Comparison of ENCODE assay signal across 8 cellular contexts in the genomic region with DNA sequence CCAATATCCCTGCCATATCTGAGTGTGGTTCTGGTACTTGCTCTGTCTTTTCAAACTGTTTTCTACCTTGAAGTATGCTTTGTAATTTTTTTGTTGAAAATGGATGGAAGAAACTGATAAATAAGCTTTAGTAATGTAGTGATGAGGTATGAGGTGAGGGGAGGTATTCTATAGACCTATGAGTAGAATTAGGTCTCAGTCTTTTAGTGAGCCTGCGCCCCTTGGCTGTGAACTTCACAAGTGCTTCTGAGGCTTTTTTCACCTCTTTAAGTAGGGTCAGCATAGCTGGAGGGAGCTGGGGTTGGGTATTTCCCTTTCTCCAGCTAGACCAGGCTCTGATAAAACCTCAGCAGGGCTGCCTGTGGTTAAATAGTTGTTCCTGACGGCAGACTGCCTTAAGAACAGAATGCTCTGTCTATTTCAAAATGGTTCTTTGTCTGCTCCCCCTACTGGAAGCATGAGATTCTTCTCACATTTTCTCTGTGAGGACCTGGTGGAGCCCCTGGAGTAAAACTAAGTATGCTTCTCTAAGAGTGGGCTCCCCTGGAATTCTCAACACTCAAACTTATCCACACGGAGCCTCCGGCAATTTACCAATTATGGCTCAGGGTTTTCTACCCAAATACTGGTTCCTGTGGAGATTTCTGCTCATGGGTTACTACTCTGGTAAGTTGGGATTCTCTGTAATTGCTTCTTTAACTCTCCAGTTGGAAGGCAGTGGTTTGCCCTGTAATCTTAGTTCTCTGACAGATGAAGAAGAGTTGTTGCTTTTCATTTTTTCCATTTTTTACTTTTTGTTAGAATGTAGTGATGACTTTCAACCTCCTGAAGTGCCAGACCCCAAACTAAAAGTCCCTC. TPM values are rescaled to one million over a fixed set of nuclear protein-coding genes. Genes with fewer than 3 reads are reported as not detected.
A peak's percentile ranks its signal among the peaks of the same experiment; 100 is the strongest.
DNase-seq lines count a peak whose midpoint lies in the region; ATAC-seq and TF ChIP-seq lines count a peak whose summit lies in the region.

No MANE protein-coding gene starts in this region.

- POLR2A ChIA-PET in HCT116 (lab: Charles Lee) = interaction anchor here (1.0 kb wide), 2 partner anchors 10 to 359 kb away, joined by 3 to 4 read pairs; no protein-coding TSS in a partner anchor

- no peak overlapping the region for H3K4me3 ChIP-seq in BE2C (ENCODE audit: low read depth, low read length)
- no peak overlapping the region for H3K4me3 ChIP-seq in HCT116 (replicated peaks in 1 of 2; ENCODE audit: low read depth in 1 of 2, low read length in 2 of 2)
- H3K4me3 ChIP-seq in RWPE2 (ENCODE audit: severe bottlenecking) = no peak overlapping the region
- H3K4me3 ChIP-seq in fibroblast of mammary gland (ENCODE audit: control insufficient read depth, low read depth, low read length) = no peak overlapping the region
- no peak overlapping the region for H3K4me3 ChIP-seq in osteoblast (ENCODE audit: insufficient read depth, low read length)

- H3K4me2 ChIP-seq in HCT116 (ENCODE audit: low read length) (peak overlapping the region; percentile 8; the same call in 1 of the 2 replicates), osteoblast (ENCODE audit: insufficient read depth, low read length) (no peak overlapping the region)

- H3K9me2 ChIP-seq in HCT116 (ENCODE audit: insufficient read depth) = no peaks in the 10 kb centered on the region

- H3K27me3 ChIP-seq in BE2C (peaks cover 4% of the 10 kb centered on the region), HCT116 (ENCODE audit: insufficient read depth, low read length) (no peaks in the 10 kb centered on the region), RWPE2 (ENCODE audit: insufficient read depth, poor library complexity, severe bottlenecking) (no peaks in the 10 kb centered on the region), osteoblast (ENCODE audit: insufficient read depth, low read length) (peaks cover 14% of the 10 kb centered on the region)

- ATAC-seq in HCT116 (peak; percentile 95), RWPE2 (ENCODE audit: low read depth) (peak; percentile 64; the same call in 2 of the 3 replicates), GM19467 (IDR thresholded peaks at IDR 0.05; ENCODE audit: unreplicated experiment) (no peak), GM18498 (IDR thresholded peaks at IDR 0.05; ENCODE audit: unreplicated experiment) (no peak)
- ATAC-seq in activated naive CD4-positive, alpha-beta T cell treated with anti-CD3 and anti-CD28 coated beads, Interleukin-2, amount 50 U/mL, for 72 hours = no peak

- H3K36me3 Mint-ChIP-seq in activated naive CD4-positive, alpha-beta T cell treated with anti-CD3 and anti-CD28 coated beads, Interleukin-2, amount 50 U/mL, for 72 hours = peaks cover 0 to 6% of the 10 kb centered on the region in 2 donors

- no peak overlapping the region for H3K27ac Mint-ChIP-seq in activated naive CD4-positive, alpha-beta T cell treated with anti-CD3 and anti-CD28 coated beads, Interleukin-2, amount 50 U/mL, for 72 hours

- H3K9ac ChIP-seq in HCT116 (ENCODE audit: low read length) = no peak overlapping the region

- H2AFZ ChIP-seq in HCT116 (ENCODE audit: low read depth, low read length, poor library complexity, severe bottlenecking) (peak overlapping the region; percentile 88), osteoblast (ENCODE audit: low read length) (no peak overlapping the region)

- H4K20me1 ChIP-seq in HCT116 (ENCODE audit: insufficient read depth) (no peaks in the 10 kb centered on the region), osteoblast (ENCODE audit: insufficient read depth, low read length) (no peaks in the 10 kb centered on the region)

- TF ChIP-seq POLR2A in HCT116 (IDR thresholded peaks at IDR 0.05; ENCODE audit: borderline replicate concordance, extremely low read depth, insufficient read depth, insufficient read length) = no peak

- BruUV-seq in HCT116 (replicated peaks; lab: Mats Ljungman, UMichigan) = no TSS peak

- TF ChIP-seq CTCF in BE2C (IDR thresholded peaks at IDR 0.05; ENCODE audit: low read depth, low read length) = peak; percentile 60
- peak; percentile 57 to 82 (median 64) for TF ChIP-seq CTCF in HCT116 (IDR thresholded peaks at IDR 0.05 in 2 of 3, conservative IDR thresholded peaks at IDR 0.05 in 1 of 3; ENCODE audit: borderline replicate concordance in 1 of 3, insufficient read depth in 1 of 3, low read depth in 2 of 3, low read length in 2 of 3)
- TF ChIP-seq CTCF in RWPE2 (IDR thresholded peaks at IDR 0.05; ENCODE audit: poor library complexity, severe bottlenecking) = peak; percentile 74
- peak; percentile 68 for TF ChIP-seq CTCF in fibroblast of mammary gland (conservative IDR thresholded peaks at IDR 0.05; ENCODE audit: control insufficient read depth, insufficient read depth, low read depth, low read length)
- peak; percentile 78 for TF ChIP-seq CTCF in osteoblast (IDR thresholded peaks at IDR 0.05; ENCODE audit: extremely low read depth, low read depth, low read length)

- peak; percentile 63 for TF ChIP-seq RAD21 in HCT116 (IDR thresholded peaks at IDR 0.05; ENCODE audit: low read depth)

- H3K27ac ChIP-seq in HCT116 (ENCODE audit: low read depth, low read length) = no peak overlapping the region
- peak overlapping the region; percentile 13 for H3K27ac ChIP-seq in RWPE2 (ENCODE audit: poor library complexity, severe bottlenecking)
- no peak overlapping the region for H3K27ac ChIP-seq in osteoblast (ENCODE audit: low read depth, low read length)

- H3K36me3 ChIP-seq in BE2C (no peaks in the 10 kb centered on the region), HCT116 (ENCODE audit: control insufficient read depth in 1 of 2, insufficient read depth in 2 of 2, low read length in 2 of 2) (no peaks in the 10 kb centered on the region), RWPE2 (ENCODE audit: low read depth) (no peaks in the 10 kb centered on the region), osteoblast (ENCODE audit: insufficient read depth, low read length) (no peaks in the 10 kb centered on the region)

- DNase-seq in BE2C = no peak
- no peak for DNase-seq in HCT116 (ENCODE audit: low read depth, low spot score)
- no peak for DNase-seq in RWPE2 (ENCODE audit: low spot score)
- DNase-seq in fibroblast of mammary gland (ENCODE audit: low read depth) = peak; percentile 75
- DNase-seq in osteoblast (ENCODE audit: insufficient read length, low spot score, missing footprints) = no peak
- DNase-seq in activated naive CD4-positive, alpha-beta T cell treated with anti-CD3 and anti-CD28 coated beads, Interleukin-2, amount 50 U/mL, for 72 hours (ENCODE audit: low spot score in 2 of 2) = no peak

- intact Hi-C loops in HCT116 (cut with micrococcal nuclease) = loop anchor here (1.0 kb wide), 1 partner anchor 111 kb away; no protein-coding TSS in a partner anchor

- CTCF ChIA-PET in HCT116 (lab: Charles Lee) = interaction anchor here (0.7 to 2.4 kb wide), 3 partner anchors 10 to 111 kb away, joined by 3 to 11 read pairs (median 4); no protein-coding TSS in a partner anchor

- H3K4me1 ChIP-seq in BE2C = no peaks in the 10 kb centered on the region
- H3K4me1 ChIP-seq in HCT116 (ENCODE audit: control insufficient read depth in 1 of 2, insufficient read depth in 2 of 2, low read length in 2 of 2) = peaks cover 0 to 6% of the 10 kb centered on the region in 2 experiments; a peak in 1 of 4 replicates
- peaks cover 4% of the 10 kb centered on the region for H3K4me1 ChIP-seq in RWPE2 (ENCODE audit: insufficient read depth, poor library complexity, severe bottlenecking)
- no peaks in the 10 kb centered on the region for H3K4me1 ChIP-seq in osteoblast (ENCODE audit: insufficient read depth, low read length)

- no peaks in the 10 kb centered on the region for H3K79me2 ChIP-seq in HCT116 (ENCODE audit: insufficient read depth, low read length)
- H3K79me2 ChIP-seq in osteoblast (ENCODE audit: insufficient read depth, low read length) = no peaks in the 10 kb centered on the region

- H3K9me3 ChIP-seq in BE2C (no peaks in the 10 kb centered on the region), HCT116 (ENCODE audit: control insufficient read depth in 1 of 2, insufficient read depth in 1 of 2, low read depth in 1 of 2, low read length in 2 of 2) (no peaks in the 10 kb centered on the region), RWPE2 (ENCODE audit: severe bottlenecking) (peaks cover 10% of the 10 kb centered on the region), osteoblast (ENCODE audit: low read depth, low read length) (no peaks in the 10 kb centered on the region)

- peaks cover 0 to 5% of the 10 kb centered on the region in 2 donors for H3K9me3 Mint-ChIP-seq in activated naive CD4-positive, alpha-beta T cell treated with anti-CD3 and anti-CD28 coated beads, Interleukin-2, amount 50 U/mL, for 72 hours

- RAD21 ChIA-PET in HCT116 (lab: Charles Lee; ENCODE audit: low non-redundant PET in 1 of 2, low total read pairs in 2 of 2, uncharacterized antibody in 2 of 2, unreplicated experiment in 2 of 2) = interaction anchor here in 1 of 2 experiments (1.0 kb wide), 1 partner anchor 111 kb away, joined by 3 read pairs; no protein-coding TSS in a partner anchor

RNA-seq across cellular contexts. Expression of gene KRT5, which starts 13.1 kb away (rescaled TPM):
- not detected for polyA plus RNA-seq in BE2C (2012; ENCODE audit: insufficient read depth, insufficient read length, low read depth)
- total RNA-seq in HCT116 (2021; ENCODE audit: unreplicated experiment) (0.44 TPM), osteoblast (0.36 TPM in 1 of 2 replicates, not detected in the other)
- 0.25 TPM in 1 of 2 replicates, not detected in the other for polyA plus RNA-seq in HCT116 (2012)
- total RNA-seq in activated naive CD4-positive, alpha-beta T cell treated with anti-CD3 and anti-CD28 coated beads, Interleukin-2, amount 50 U/mL, for 72 hours = not detected

RNA-seq across cellular contexts. Expression of gene KRT6A, which starts 14.0 kb away (rescaled TPM):
- polyA plus RNA-seq in BE2C (2012; ENCODE audit: insufficient read depth, insufficient read length, low read depth) = not detected
- total RNA-seq in HCT116 (2021; ENCODE audit: unreplicated experiment) = 0.66 TPM
- polyA plus RNA-seq in HCT116 (2012) = 0.61 and 0.90 TPM in 2 replicates
- total RNA-seq in osteoblast = under 0.01 and 0.72 TPM in 2 replicates
- not detected for total RNA-seq in activated naive CD4-positive, alpha-beta T cell treated with anti-CD3 and anti-CD28 coated beads, Interleukin-2, amount 50 U/mL, for 72 hours

RNA-seq across cellular contexts. Expression of gene KRT6C, which starts 33.5 kb away (rescaled TPM):
- not detected for polyA plus RNA-seq in BE2C (2012; ENCODE audit: insufficient read depth, insufficient read length, low read depth)
- total RNA-seq in HCT116 (2021; ENCODE audit: unreplicated experiment) (not detected), osteoblast (not detected in 2 replicates)
- 0.04 TPM in 1 of 2 replicates, not detected in the other for polyA plus RNA-seq in HCT116 (2012)
- total RNA-seq in activated naive CD4-positive, alpha-beta T cell treated with anti-CD3 and anti-CD28 coated beads, Interleukin-2, amount 50 U/mL, for 72 hours = not detected

RNA-seq across cellular contexts. Expression of gene KRT71, which starts 45.9 kb away (rescaled TPM):
- not detected for polyA plus RNA-seq in BE2C (2012; ENCODE audit: insufficient read depth, insufficient read length, low read depth)
- total RNA-seq in HCT116 (2021; ENCODE audit: unreplicated experiment) = not detected
- not detected in 2 replicates for polyA plus RNA-seq in HCT116 (2012)
- total RNA-seq in osteoblast = not detected in 2 replicates
- total RNA-seq in activated naive CD4-positive, alpha-beta T cell treated with anti-CD3 and anti-CD28 coated beads, Interleukin-2, amount 50 U/mL, for 72 hours = not detected

RNA-seq across cellular contexts. Expression of gene KRT6B, which starts 55.1 kb away (rescaled TPM):
- polyA plus RNA-seq in BE2C (2012; ENCODE audit: insufficient read depth, insufficient read length, low read depth) = not detected
- total RNA-seq in HCT116 (2021; ENCODE audit: unreplicated experiment) = not detected
- polyA plus RNA-seq in HCT116 (2012) = 0.03 and 0.06 TPM in 2 replicates
- total RNA-seq in osteoblast = not detected in 2 replicates
- not detected for total RNA-seq in activated naive CD4-positive, alpha-beta T cell treated with anti-CD3 and anti-CD28 coated beads, Interleukin-2, amount 50 U/mL, for 72 hours

Comparison
In these comparisons a context has a peak if more than half of its experiments do, and no peak if none do; other contexts are left out.
1. ATAC-seq: peak in HCT116 (single experiment) and RWPE2 (single experiment); none in GM19467 (single experiment), activated naive CD4-positive, alpha-beta T cell treated with anti-CD3 and anti-CD28 coated beads, Interleukin-2, amount 50 U/mL, for 72 hours (0 of 2) and GM18498 (single experiment).
2. Peak in every context shown above with its lines, with median percentiles within 50 percentile points of each other: CTCF ChIP-seq.